29 cellular contexts compared by ENCODE assay signal in genomic region chr6:54813901-54814300, GRCh38. TPM values are rescaled to one million over a fixed set of nuclear protein-coding genes. Genes with fewer than 3 reads are reported as not detected.
DNase-seq lines count a peak whose midpoint lies in the region; ATAC-seq, FAIRE-seq and TF ChIP-seq lines count a peak whose summit lies in the region.
"Had no signal": no experiment of that assay in that cellular context is flagged by ENCODE, and none has a peak within 500 bp of the region (broad histone marks: within the 10 kb centered on the region; RNA-seq: fewer than 3 reads in every experiment).

No MANE protein-coding gene starts in this region.

- WGBS in SK-N-SH (ENCODE audit: low lambda C conversion rate) = 1% methylated on average over 3 of the region's 3 CpGs
- WGBS in smooth muscle cell (ENCODE audit: low lambda C conversion rate) = 40% methylated on average over 3 of the region's 3 CpGs

- DNase-seq in SK-N-SH = no peak
- peak; percentile 76 to 89 for DNase-seq in NCI-H524 (lab: John Stamatoyannopoulos, UW)
- DNase-seq in bronchial epithelial cell (ENCODE audit: low read depth) = peak; percentile 37
- no peak for DNase-seq in smooth muscle cell (lab: John Stamatoyannopoulos, UW; ENCODE audit: unreplicated experiment)
- no peak for DNase-seq in NCI-H1694 (lab: John Stamatoyannopoulos, UW)
- no peak for DNase-seq in osteoblast (ENCODE audit: insufficient read length, low spot score, missing footprints)
- no peak for DNase-seq in NCI-H2227 treated with DMSO at 0.1 percent for 48 hours (lab: John Stamatoyannopoulos, UW)
- DNase-seq: 8988T; activated CD4-positive, alpha-beta T cell treated with anti-CD3 and anti-CD28 coated beads, Interleukin-2, amount 50 U/mL, for 4 hours; activated gamma-delta T cell treated with Interleukin-2 at 50 U/mL for 16 hours; adrenal gland; BE2C; Caco-2; kidney glomerular epithelial cell; naive thymus-derived CD8-positive, alpha-beta T cell; NCI-H2029 treated with DMSO at 0.1 percent for 48 hours; NCI-H526; right lobe of liver; stimulated activated CD4-positive, alpha-beta T cell treated with anti-CD3 and anti-CD28 coated beads, Interleukin-15, amount 100 ng/mL, for 24 hours; WERI-Rb-1 had no signal

- H3K36me3 ChIP-seq in SK-N-SH (replicated peaks in 1 of 2; ENCODE audit: control insufficient read depth in 1 of 2, insufficient read depth in 2 of 2, low read length in 1 of 2) (no peaks in the 10 kb centered on the region), bronchial epithelial cell (ENCODE audit: control insufficient read depth, insufficient read depth, low read length) (no peaks in the 10 kb centered on the region), smooth muscle cell (ENCODE audit: low read depth) (no peaks in the 10 kb centered on the region), osteoblast (ENCODE audit: insufficient read depth, low read length) (no peaks in the 10 kb centered on the region)
- H3K36me3 ChIP-seq: adrenal gland, BE2C, right lobe of liver, WERI-Rb-1 had no signal

- no peak for TF ChIP-seq RAD21 in SK-N-SH (IDR thresholded peaks at IDR 0.05; ENCODE audit: low read length)

- no peak overlapping the region for H3K9ac ChIP-seq in SK-N-SH
- no peak overlapping the region for H3K9ac ChIP-seq in smooth muscle cell (ENCODE audit: low read depth)
- H3K9ac ChIP-seq: parathyroid adenoma had no signal

- H3K9me2 ChIP-seq in SK-N-SH = no peaks in the 10 kb centered on the region

- H3F3A ChIP-seq in SK-N-SH (replicated peaks; ENCODE audit: insufficient read depth) (no peaks in the 10 kb centered on the region), smooth muscle cell (ENCODE audit: low read depth) (no peaks in the 10 kb centered on the region)

- POLR2A ChIA-PET in SK-N-SH (lab: Yijun Ruan, JAX) = no interaction called here

- no peak for FAIRE-seq in bronchial epithelial cell (lab: Jason Lieb, UNC)
- FAIRE-seq: G401.6, K562, urothelium cell line had no signal

- H3K4me3 ChIP-seq in SK-N-SH (ENCODE audit: low read depth in 2 of 2, low read length in 1 of 2) = no peak overlapping the region
- H3K4me3 ChIP-seq in bronchial epithelial cell (ENCODE audit: low read depth, low read length) = no peak overlapping the region
- H3K4me3 ChIP-seq in smooth muscle cell = no peak overlapping the region
- no peak overlapping the region for H3K4me3 ChIP-seq in osteoblast (ENCODE audit: insufficient read depth, low read length)
- H3K4me3 ChIP-seq: adrenal gland, K562, right lobe of liver had no signal

- no peak overlapping the region for H2AFZ ChIP-seq in SK-N-SH (ENCODE audit: low read depth)
- H2AFZ ChIP-seq in smooth muscle cell (ENCODE audit: low read depth) = peak overlapping the region; percentile 51
- no peak overlapping the region for H2AFZ ChIP-seq in osteoblast (ENCODE audit: low read length)
- H2AFZ ChIP-seq: parathyroid adenoma had no signal

- H3K27ac ChIP-seq in SK-N-SH (ENCODE audit: low read depth in 2 of 2, low read length in 1 of 2) = no peak overlapping the region
- H3K27ac ChIP-seq in smooth muscle cell (ENCODE audit: low read depth) = peak overlapping the region; percentile 40
- H3K27ac ChIP-seq in osteoblast (ENCODE audit: low read depth, low read length) = no peak overlapping the region
- H3K27ac ChIP-seq: adrenal gland, epithelial cell of prostate, parathyroid adenoma, right lobe of liver, WERI-Rb-1 had no signal

- H3K27me3 ChIP-seq in SK-N-SH (ENCODE audit: insufficient read depth) (no peaks in the 10 kb centered on the region), bronchial epithelial cell (ENCODE audit: control insufficient read depth, insufficient read depth, low read length) (no peaks in the 10 kb centered on the region), smooth muscle cell (ENCODE audit: low read depth) (no peaks in the 10 kb centered on the region), osteoblast (ENCODE audit: insufficient read depth, low read length) (no peaks in the 10 kb centered on the region)
- H3K27me3 ChIP-seq: adrenal gland, BE2C, right lobe of liver had no signal

- no peak for TF ChIP-seq CTCF in SK-N-SH (IDR thresholded peaks at IDR 0.05)
- no peak for TF ChIP-seq CTCF in bronchial epithelial cell (IDR thresholded peaks at IDR 0.05; ENCODE audit: insufficient read depth, low read length, severe bottlenecking)
- TF ChIP-seq CTCF in smooth muscle cell (IDR thresholded peaks at IDR 0.05; ENCODE audit: borderline replicate concordance, insufficient read depth, poor library complexity, severe bottlenecking) = no peak
- TF ChIP-seq CTCF in osteoblast (IDR thresholded peaks at IDR 0.05; ENCODE audit: extremely low read depth, low read depth, low read length) = no peak

- ATAC-seq in SK-N-SH treated with all-trans-retinoic acid at 6 μM for 48 hours = no peak
- ATAC-seq: K562; naive thymus-derived CD8-positive, alpha-beta T cell; Panc1; right lobe of liver had no signal

- TF ChIP-seq EP300 in SK-N-SH (IDR thresholded peaks at IDR 0.05; ENCODE audit: borderline replicate concordance in 1 of 2, low read depth in 1 of 2, low read length in 1 of 2) = no peak

- CTCF ChIA-PET in SK-N-SH (lab: Yijun Ruan, JAX) = no interaction called here

- no peak overlapping the region for H3K4me2 ChIP-seq in SK-N-SH
- peak overlapping the region; percentile 15 for H3K4me2 ChIP-seq in smooth muscle cell
- no peak overlapping the region for H3K4me2 ChIP-seq in osteoblast (ENCODE audit: insufficient read depth, low read length)

- no peaks in the 10 kb centered on the region for H3K9me3 ChIP-seq in SK-N-SH
- H3K9me3 ChIP-seq in smooth muscle cell (replicated peaks; ENCODE audit: low read depth) = peaks cover 8% of the 10 kb centered on the region
- no peaks in the 10 kb centered on the region for H3K9me3 ChIP-seq in osteoblast (ENCODE audit: low read depth, low read length)
- H3K9me3 ChIP-seq: adrenal gland, BE2C, Caco-2, right lobe of liver had no signal

- H3K4me1 ChIP-seq in SK-N-SH (ENCODE audit: control insufficient read depth in 1 of 2, insufficient read depth in 2 of 2, low read depth in 1 of 2, low read length in 1 of 2) (no peaks in the 10 kb centered on the region), smooth muscle cell (ENCODE audit: low read depth) (no peaks in the 10 kb centered on the region), osteoblast (ENCODE audit: insufficient read depth, low read length) (no peaks in the 10 kb centered on the region)
- H3K4me1 ChIP-seq: adrenal gland, BE2C, Caco-2, parathyroid adenoma, right lobe of liver had no signal

- H4K20me1 ChIP-seq in SK-N-SH (ENCODE audit: insufficient read depth) = no peaks in the 10 kb centered on the region
- H4K20me1 ChIP-seq in smooth muscle cell (ENCODE audit: low read depth) = no peaks in the 10 kb centered on the region
- H4K20me1 ChIP-seq in osteoblast (ENCODE audit: insufficient read depth, low read length) = no peaks in the 10 kb centered on the region

- H3K79me2 ChIP-seq in SK-N-SH (ENCODE audit: insufficient read depth) (no peaks in the 10 kb centered on the region), smooth muscle cell (ENCODE audit: low read depth) (no peaks in the 10 kb centered on the region), osteoblast (ENCODE audit: insufficient read depth, low read length) (no peaks in the 10 kb centered on the region)
- H3K79me2 ChIP-seq: parathyroid adenoma had no signal

TF ChIP-seq in SK-N-SH treated with all-trans-retinoic acid at 6 μM for 48 hours, 23 proteins besides CTCF, POLR2A, EP300 and RAD21:
- TF ChIP-seq PPARA (CRISPR knock-in tag; IDR thresholded peaks at IDR 0.05; ENCODE audit: borderline replicate concordance) = no peak
- TF ChIP-seq ISL1 (CRISPR knock-in tag; IDR thresholded peaks at IDR 0.05) = peak; percentile 48

TF ChIP-seq in SK-N-SH, 30 proteins besides CTCF, POLR2A, EP300 and RAD21 (continues in another document):
- no peak for TF ChIP-seq IRF3 (IDR thresholded peaks at IDR 0.05; ENCODE audit: low read depth, low read length)
- no peak for TF ChIP-seq MXI1 (IDR thresholded peaks at IDR 0.05; ENCODE audit: low read depth, low read length)
- no peak for TF ChIP-seq RXRA (IDR thresholded peaks at IDR 0.05; ENCODE audit: borderline replicate concordance, low read depth)
- no peak for TF ChIP-seq USF1 (IDR thresholded peaks at IDR 0.05; ENCODE audit: borderline replicate concordance, low read depth)
- TF ChIP-seq TAF1 (IDR thresholded peaks at IDR 0.05; ENCODE audit: borderline replicate concordance, low read depth, low read length) = no peak
- TF ChIP-seq GABPA (IDR thresholded peaks at IDR 0.05; ENCODE audit: low read depth) = no peak
- no peak for TF ChIP-seq TCF12 (IDR thresholded peaks at IDR 0.05)
- TF ChIP-seq NFIC (IDR thresholded peaks at IDR 0.05; ENCODE audit: borderline replicate concordance) = no peak
- TF ChIP-seq SIN3A (IDR thresholded peaks at IDR 0.05; ENCODE audit: borderline replicate concordance, low read depth, low read length) = no peak
- TF ChIP-seq MEF2A (IDR thresholded peaks at IDR 0.05; ENCODE audit: borderline replicate concordance, low read depth) = no peak
- TF ChIP-seq ELF1 (IDR thresholded peaks at IDR 0.05) = no peak
- TF ChIP-seq RCOR1 (IDR thresholded peaks at IDR 0.05; ENCODE audit: low read length) = no peak
- no peak for TF ChIP-seq JUND (IDR thresholded peaks at IDR 0.05)
- no peak for TF ChIP-seq FOXM1 (IDR thresholded peaks at IDR 0.05; ENCODE audit: low read depth)
- no peak for TF ChIP-seq RFX5 (IDR thresholded peaks at IDR 0.05; ENCODE audit: low read length)
- TF ChIP-seq CHD2 (IDR thresholded peaks at IDR 0.05; ENCODE audit: low read length, partially characterized antibody) = no peak

RNA-seq across cellular contexts. Expression of gene FAM83B, which starts 32.7 kb away (rescaled TPM):
- polyA plus RNA-seq in SK-N-SH (2012; rRNA removed) = not detected in 2 replicates
- not detected in 2 replicates for polyA plus RNA-seq in SK-N-SH (2012; cell fraction: cytosol; rRNA removed)
- polyA plus RNA-seq in SK-N-SH (2012; cell fraction: nucleus; rRNA removed) = not detected in 2 replicates
- 39.9 and 40.3 TPM in 2 replicates for total RNA-seq in bronchial epithelial cell
- total RNA-seq in smooth muscle cell = 28.7 and 37.0 TPM in 2 replicates
- polyA plus RNA-seq in smooth muscle cell = 1.1 and 3.9 TPM in 2 replicates
- total RNA-seq in osteoblast = under 0.01 TPM in 1 of 2 replicates, not detected in the other
- total RNA-seq: adrenal gland; dermis microvascular lymphatic vessel endothelial cell; K562; naive thymus-derived CD8-positive, alpha-beta T cell; SK-MEL-5 had no signal
- polyA plus RNA-seq: adrenal gland; K562; naive thymus-derived CD8-positive, alpha-beta T cell had no signal

Comparison
In these comparisons a context has a peak if more than half of its experiments do, and no peak if none do; other contexts are left out.
1. DNase-seq: peak in NCI-H524 (2 of 2) and bronchial epithelial cell (single experiment); none in SK-N-SH (single experiment), smooth muscle cell (single experiment), NCI-H1694 (single experiment), osteoblast (single experiment) and NCI-H2227 treated with DMSO at 0.1 percent for 48 hours (single experiment).
2. RNA of gene FAM83B, which starts 32.7 kb away (total RNA-seq): 39.9 to 40.3 TPM in bronchial epithelial cell and 28.7 to 37.0 TPM in smooth muscle cell; under 0.01 TPM in osteoblast; every median in the first group is over 10 times any median in the second.